11 cellular contexts compared by ENCODE assay signal in genomic region chr5:32325067-32325466, GRCh38. TPM values are rescaled to one million over a fixed set of nuclear protein-coding genes. Genes with fewer than 3 reads are reported as not detected.
DNase-seq lines count a peak whose midpoint lies in the region; ATAC-seq and TF ChIP-seq lines count a peak whose summit lies in the region.
"Had no signal": no experiment of that assay in that cellular context is flagged by ENCODE, and none has a peak within 500 bp of the region (broad histone marks: within the 10 kb centered on the region; RNA-seq: fewer than 3 reads in every experiment).

No MANE protein-coding gene starts in this region.

- no peak overlapping the region for H3K4me3 ChIP-seq in gastroesophageal sphincter
- H3K4me3 ChIP-seq: ascending aorta, vagina had no signal

- peak; percentile 57 for ATAC-seq in GM19467 (IDR thresholded peaks at IDR 0.05; ENCODE audit: unreplicated experiment)
- ATAC-seq in HG03354 (IDR thresholded peaks at IDR 0.05; ENCODE audit: poor library complexity, severe bottlenecking, unreplicated experiment): peak; percentile 60
- no peak for ATAC-seq in GM19397 (IDR thresholded peaks at IDR 0.05; ENCODE audit: unreplicated experiment)
- no peak for ATAC-seq in gastroesophageal sphincter

- H3K27ac ChIP-seq in gastroesophageal sphincter: no peak overlapping the region
- H3K27ac ChIP-seq: ascending aorta, vagina had no signal

- H3K36me3 ChIP-seq in gastroesophageal sphincter: no peaks in the 10 kb centered on the region
- H3K36me3 ChIP-seq: ascending aorta, vagina had no signal

- TF ChIP-seq CTCF in gastroesophageal sphincter (IDR thresholded peaks at IDR 0.05): no peak

- TF ChIP-seq EP300 in gastroesophageal sphincter (IDR thresholded peaks at IDR 0.05): no peak

- peaks cover 0 to 6% (median 0%) of the 10 kb centered on the region in 3 donors for H3K4me1 ChIP-seq in gastroesophageal sphincter
- H3K4me1 ChIP-seq: ascending aorta, vagina had no signal

- H3K9me3 ChIP-seq in gastroesophageal sphincter: peaks cover 0 to 4% (median 0%) of the 10 kb centered on the region in 3 donors
- H3K9me3 ChIP-seq: ascending aorta, vagina had no signal

- no peak for TF ChIP-seq POLR2A in gastroesophageal sphincter (IDR thresholded peaks at IDR 0.05)

- DNase-seq in AG08396 (ENCODE audit: low spot score) (peak; percentile 27), dedifferentiated amniotic fluid mesenchymal stem cell (ENCODE audit: extremely low spot score) (peak; percentile 17), SW480 (ENCODE audit: low spot score) (no peak), NCI-H1417 treated with DMSO at 0.1 percent for 48 hours (lab: John Stamatoyannopoulos, UW) (no peak)
- DNase-seq: NCI-H2029 had no signal

- H3K27me3 ChIP-seq in gastroesophageal sphincter: no peaks in the 10 kb centered on the region
- H3K27me3 ChIP-seq: ascending aorta, vagina had no signal

- WGBS in gastroesophageal sphincter (ENCODE audit: low coverage in 1 of 2), 2 donors: 33 to 36% methylated on average over 3 of the region's 3 CpGs

RNA-seq across cellular contexts. Expression of gene MTMR12, which starts 12.3 kb away (rescaled TPM):
- total RNA-seq in gastroesophageal sphincter: 10 to 100 TPM; 44.2 to 98.9 (median 68.5) TPM

Comparison
In these comparisons a context has a peak if more than half of its experiments do, and no peak if none do; other contexts are left out.
1. DNase-seq: peak in AG08396 (single experiment) and dedifferentiated amniotic fluid mesenchymal stem cell (single experiment); none in SW480 (single experiment) and NCI-H1417 treated with DMSO at 0.1 percent for 48 hours (single experiment).
2. ATAC-seq: peak in GM19467 (single experiment) and HG03354 (single experiment); none in GM19397 (single experiment) and gastroesophageal sphincter (single experiment).